Comparison of ENCODE assay signal across 1 cellular context in the genomic region with DNA sequence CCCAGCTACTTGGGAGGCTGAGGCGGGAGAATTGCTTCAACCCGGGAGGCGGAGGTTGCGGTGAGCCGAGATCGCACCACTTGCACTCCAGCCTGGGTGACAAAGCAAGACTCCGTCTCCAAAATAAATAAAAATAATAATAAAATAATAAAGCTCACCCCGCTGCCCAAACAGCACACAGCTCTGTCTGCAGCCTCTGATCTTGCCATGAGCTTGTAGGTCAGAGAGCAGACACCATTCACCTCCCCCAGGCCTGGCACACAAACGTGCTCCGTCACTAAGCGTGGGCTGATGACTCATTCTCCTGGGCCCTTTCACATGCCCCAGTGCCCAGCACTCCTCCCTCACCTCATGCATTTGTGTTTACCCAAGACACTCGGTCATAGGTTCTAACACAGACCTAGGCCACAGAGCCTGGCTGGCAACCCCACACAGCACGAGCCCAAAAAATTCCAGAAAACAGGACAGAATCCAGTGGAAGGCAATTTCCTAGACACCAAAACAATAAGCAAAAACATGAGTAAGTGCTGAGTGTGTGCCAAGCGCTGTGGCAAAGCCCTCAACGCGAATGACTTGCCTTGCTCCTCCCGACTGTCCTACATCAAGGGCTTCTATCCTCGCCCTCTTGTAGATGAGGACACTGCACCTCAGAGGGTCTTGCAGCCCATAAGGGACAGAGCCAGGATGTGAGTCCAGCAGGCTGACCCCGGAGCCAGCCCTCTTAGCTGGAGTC.
TF ChIP-seq lines count a peak whose summit lies in the region.

No MANE protein-coding gene starts in this region.

TF ChIP-seq in HEK293, 187 proteins besides CTCF, POLR2A, EP300 and RAD21 (continued from another document):
- TF ChIP-seq, protein P1, sequence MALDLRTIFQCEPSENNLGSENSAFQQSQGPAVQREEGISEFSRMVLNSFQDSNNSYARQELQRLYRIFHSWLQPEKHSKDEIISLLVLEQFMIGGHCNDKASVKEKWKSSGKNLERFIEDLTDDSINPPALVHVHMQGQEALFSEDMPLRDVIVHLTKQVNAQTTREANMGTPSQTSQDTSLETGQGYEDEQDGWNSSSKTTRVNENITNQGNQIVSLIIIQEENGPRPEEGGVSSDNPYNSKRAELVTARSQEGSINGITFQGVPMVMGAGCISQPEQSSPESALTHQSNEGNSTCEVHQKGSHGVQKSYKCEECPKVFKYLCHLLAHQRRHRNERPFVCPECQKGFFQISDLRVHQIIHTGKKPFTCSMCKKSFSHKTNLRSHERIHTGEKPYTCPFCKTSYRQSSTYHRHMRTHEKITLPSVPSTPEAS (tag by site-specific recombination; IDR thresholded peaks at IDR 0.05) = no peak
- TF ChIP-seq ZNF560 (tag by site-specific recombination; IDR thresholded peaks at IDR 0.05; ENCODE audit: borderline replicate concordance) = no peak
- TF ChIP-seq ZNF558 (tag by site-specific recombination; IDR thresholded peaks at IDR 0.05) = no peak
- peak; percentile 57; the same call in 1 of the 2 replicates for TF ChIP-seq ZBTB17 (tag by site-specific recombination; IDR thresholded peaks at IDR 0.05)
- TF ChIP-seq ZNF621 (tag by site-specific recombination; IDR thresholded peaks at IDR 0.05) = no peak
- TF ChIP-seq KLF16 (tag by site-specific recombination; IDR thresholded peaks at IDR 0.05) = peak; percentile 35; the same call in 1 of the 2 replicates
- TF ChIP-seq ZNF645 (tag by site-specific recombination; IDR thresholded peaks at IDR 0.05) = no peak
- no peak for TF ChIP-seq ZNF791 (tag by site-specific recombination; IDR thresholded peaks at IDR 0.05)
- TF ChIP-seq ZFP3 (tag by site-specific recombination; IDR thresholded peaks at IDR 0.05; ENCODE audit: low read depth) = no peak
- no peak for TF ChIP-seq ZNF548 (tag by site-specific recombination; IDR thresholded peaks at IDR 0.05)
- no peak for TF ChIP-seq KLF7 (tag by site-specific recombination; IDR thresholded peaks at IDR 0.05; ENCODE audit: borderline replicate concordance)
- no peak for TF ChIP-seq YY2 (tag by site-specific recombination; IDR thresholded peaks at IDR 0.05)
- TF ChIP-seq ZNF777 (tag by site-specific recombination; IDR thresholded peaks at IDR 0.05; ENCODE audit: borderline replicate concordance) = no peak
- no peak for TF ChIP-seq ZNF843 (tag by site-specific recombination; IDR thresholded peaks at IDR 0.05)
- no peak for TF ChIP-seq ZBTB7A (tag by site-specific recombination; IDR thresholded peaks at IDR 0.05; ENCODE audit: low read depth)
- no peak for TF ChIP-seq WT1 (tag by site-specific recombination; IDR thresholded peaks at IDR 0.05)
- no peak for TF ChIP-seq ZNF664 (tag by site-specific recombination; IDR thresholded peaks at IDR 0.05)
- TF ChIP-seq TRIM28 (IDR thresholded peaks at IDR 0.05; ENCODE audit: borderline replicate concordance, low read length) = no peak
- TF ChIP-seq ZNF248 (tag by site-specific recombination; IDR thresholded peaks at IDR 0.05) = no peak
- peak; percentile 85; the same call in 1 of the 2 replicates for TF ChIP-seq ZNF24 (tag by site-specific recombination; IDR thresholded peaks at IDR 0.05)
- no peak for TF ChIP-seq ZNF785 (tag by site-specific recombination; IDR thresholded peaks at IDR 0.05)
- TF ChIP-seq ZBTB26 (tag by site-specific recombination; optimal IDR thresholded peaks at IDR 0.05) = peak; percentile 25
- TF ChIP-seq SETDB1 (IDR thresholded peaks at IDR 0.05; ENCODE audit: insufficient read length, low read length) = no peak
- TF ChIP-seq ZEB2 (tag by site-specific recombination; IDR thresholded peaks at IDR 0.05) = peak; percentile 67; the same call in 1 of the 2 replicates
